ENCODE assay signal across 18 cellular contexts in the genomic region with DNA sequence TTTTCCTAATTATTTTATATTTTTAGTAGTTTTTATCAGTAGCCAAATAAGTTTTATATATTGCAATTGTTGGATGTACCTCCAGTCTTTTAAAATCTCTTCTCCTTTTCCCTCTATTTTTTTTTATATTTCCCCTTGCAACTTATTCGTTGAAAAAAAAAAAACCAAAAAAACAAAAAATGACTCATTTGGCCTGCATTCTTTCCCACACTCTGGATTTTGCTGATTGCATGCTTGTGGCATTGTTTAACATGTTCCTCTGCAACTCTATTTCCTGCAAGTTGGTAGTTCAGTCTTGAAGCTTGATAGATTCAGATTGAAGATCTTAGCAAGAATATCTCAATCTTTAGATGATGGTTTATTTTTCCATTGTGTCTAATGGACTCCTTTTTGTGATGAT.
DNase-seq lines count a peak whose midpoint lies in the region; ATAC-seq and TF ChIP-seq lines count a peak whose summit lies in the region.
"Had no signal": no experiment of that assay in that cellular context is flagged by ENCODE, and none has a peak within 500 bp of the region (broad histone marks: within the 10 kb centered on the region; RNA-seq: fewer than 3 reads in every experiment).

No MANE protein-coding gene starts in this region.

- no peak overlapping the region for H3K27ac Mint-ChIP-seq in natural killer cell
- H3K27ac Mint-ChIP-seq: brain; CD4-positive, alpha-beta memory T cell; stimulated activated naive CD8-positive, alpha-beta T cell treated with anti-CD3 and anti-CD28 coated beads, Interleukin-15, Interleukin-2, amounts not matched to agents 100 ng/mL and 50 ng/mL, for 24 hours had no signal

- POLR2A ChIA-PET in PC-9 (lab: Charles Lee; ENCODE audit: unreplicated experiment), result interaction anchor here (0.6 kb wide), 1 partner anchor 19 kb away, joined by 4 read pairs; no protein-coding TSS in a partner anchor

- no peak for TF ChIP-seq EP300 in stomach (IDR thresholded peaks at IDR 0.05)

- TF ChIP-seq CTCF in AG10803 (conservative IDR thresholded peaks at IDR 0.05; ENCODE audit: low read length) (no peak), PC-9 (conservative IDR thresholded peaks at IDR 0.05) (no peak), stomach (IDR thresholded peaks at IDR 0.05) (no peak), natural killer cell (IDR thresholded peaks at IDR 0.05) (no peak)

- H3K27ac ChIP-seq in PC-9 (peak overlapping the region; percentile 78), mesendoderm (ENCODE audit: low read depth, low read length) (no peak overlapping the region), stomach (no peak overlapping the region)
- H3K27ac ChIP-seq: WERI-Rb-1 had no signal

- no peaks in the 10 kb centered on the region for H3K79me1 ChIP-seq in mesendoderm (ENCODE audit: low read length)

- H3K4me3 ChIP-seq in AG10803 (ENCODE audit: low read length), result no peak overlapping the region
- no peak overlapping the region for H3K4me3 ChIP-seq in PC-9
- no peak overlapping the region for H3K4me3 ChIP-seq in mesendoderm (ENCODE audit: low read length)
- no peak overlapping the region for H3K4me3 ChIP-seq in stomach

- no peak overlapping the region for H4K8ac ChIP-seq in mesendoderm (ENCODE audit: low read depth, low read length)

- H4K20me1 ChIP-seq in PC-9 (ENCODE audit: insufficient read depth), result no peaks in the 10 kb centered on the region

- TF ChIP-seq POLR2A in stomach (IDR thresholded peaks at IDR 0.05), result no peak

- H3K4ac ChIP-seq in mesendoderm (ENCODE audit: low read depth, low read length), result no peak overlapping the region

- H2BK15ac ChIP-seq in mesendoderm (replicated peaks; ENCODE audit: low read depth), result no peak overlapping the region

- no peak overlapping the region for H2AK5ac ChIP-seq in mesendoderm (ENCODE audit: low read length)

- H3K9me3 Mint-ChIP-seq in natural killer cell, result peaks cover 0 to 4% of the 10 kb centered on the region in 2 donors
- H3K9me3 Mint-ChIP-seq: brain had no signal

- no peaks in the 10 kb centered on the region for H3K79me2 ChIP-seq in PC-9 (ENCODE audit: low read depth)
- no peaks in the 10 kb centered on the region for H3K79me2 ChIP-seq in mesendoderm (ENCODE audit: control insufficient read depth, insufficient read depth, low read length)

- peak overlapping the region; percentile 36; the same call in 1 of the 2 replicates for H3K4me2 ChIP-seq in PC-9
- no peak overlapping the region for H3K4me2 ChIP-seq in mesendoderm (ENCODE audit: low read length)

- no peak overlapping the region for H3K56ac ChIP-seq in mesendoderm (ENCODE audit: low read length)

- no peaks in the 10 kb centered on the region for H3K36me3 Mint-ChIP-seq in natural killer cell
- H3K36me3 Mint-ChIP-seq: brain; CD4-positive, alpha-beta memory T cell had no signal

- BruUV-seq in PC-9 (replicated peaks; lab: Mats Ljungman, UMichigan), result no TSS peak

- DNase-seq in AG10803 (ENCODE audit: low read depth) (peak; percentile 94), PC-9 (peak; percentile 26 to 82), dermis microvascular lymphatic vessel endothelial cell (ENCODE audit: low read depth in 2 of 2) (peak; percentile 57 to 89), mesendoderm (peak; percentile 64), stomach (no peak), NK-92 (lab: John Stamatoyannopoulos, UW; ENCODE audit: unreplicated experiment) (no peak), natural killer cell (no peak)
- DNase-seq in activated effector memory CD4-positive, alpha-beta T cell treated with anti-CD3 and anti-CD28 coated beads, Interleukin-2, amount 50 U/mL, for 16 hours, result no peak
- DNase-seq: CD4-positive, alpha-beta memory T cell; NCI-H1092 treated with DMSO at 0.1 percent for 48 hours; NCI-H510A; nucleus accumbens; SHP77 treated with DMSO at 0.1 percent for 48 hours; stimulated activated CD4-positive, alpha-beta T cell treated with anti-CD3 and anti-CD28 coated beads, Interleukin-2, amount 100 ng/mL, for 24 hours; WERI-Rb-1 had no signal

- H3K18ac ChIP-seq in mesendoderm (ENCODE audit: low read length), result no peak overlapping the region

- no peaks in the 10 kb centered on the region for H3K27me3 ChIP-seq in PC-9 (ENCODE audit: insufficient read depth, low read depth)
- no peaks in the 10 kb centered on the region for H3K27me3 ChIP-seq in mesendoderm (ENCODE audit: insufficient read depth, low read length, poor library complexity)
- H3K27me3 ChIP-seq in stomach, result no peaks in the 10 kb centered on the region

- H3K27me3 Mint-ChIP-seq in natural killer cell (ENCODE audit: low read depth in 2 of 2), result no peaks in the 10 kb centered on the region

- intact Hi-C loops in PC-9 (cut with micrococcal nuclease; ENCODE audit: unreplicated experiment), result loop anchor here (1.0 kb wide), 1 partner anchor 33 kb away; no protein-coding TSS in a partner anchor
- intact Hi-C loops in stomach (cut with DNase I; ENCODE audit: low total_unique reads), result no loop called here
- intact Hi-C loops in natural killer cell (cut with micrococcal nuclease), result no loop called here

- H3K9ac ChIP-seq in mesendoderm (ENCODE audit: low read length), result no peak overlapping the region

- H2BK120ac ChIP-seq in mesendoderm (ENCODE audit: low read depth, low read length), result no peak overlapping the region

- no peak for ATAC-seq in natural killer cell
- ATAC-seq: esophagus mucosa had no signal

- H3K23ac ChIP-seq in mesendoderm (ENCODE audit: low read length), result no peak overlapping the region

- H3F3A ChIP-seq in PC-9 (ENCODE audit: insufficient read depth, low read depth), result peaks cover 21% of the 10 kb centered on the region

- peaks cover 21% of the 10 kb centered on the region for H3K9me3 ChIP-seq in PC-9 (ENCODE audit: insufficient read depth, low read depth)
- no peaks in the 10 kb centered on the region for H3K9me3 ChIP-seq in stomach

- no peak overlapping the region for H2BK5ac ChIP-seq in mesendoderm (ENCODE audit: low read length)

- no peak overlapping the region for H2AFZ ChIP-seq in PC-9

- no CpG with 5 or more reads among the region's 1 CpG for WGBS in mesendoderm (ENCODE audit: extremely low coverage, insufficient coverage, low lambda C conversion rate)
- 24 to 75% (median 58%) methylated on average over 1 of the region's 1 CpG for WGBS in stomach, 5 donors

- no peaks in the 10 kb centered on the region for H3K9me2 ChIP-seq in PC-9 (ENCODE audit: insufficient read depth)

- no peak overlapping the region for H4K5ac ChIP-seq in mesendoderm (ENCODE audit: low read length)

- H3K4me1 ChIP-seq in PC-9 (replicated peaks; ENCODE audit: insufficient read depth) (peaks cover 37% of the 10 kb centered on the region), mesendoderm (ENCODE audit: control insufficient read depth, low read depth, low read length) (no peaks in the 10 kb centered on the region), stomach (no peaks in the 10 kb centered on the region)

- CTCF ChIA-PET in PC-9 (lab: Charles Lee), result interaction anchor here (0.7 kb wide), 1 partner anchor 20 kb away, joined by 4 read pairs; no protein-coding TSS in a partner anchor

- H3K36me3 ChIP-seq in PC-9 (ENCODE audit: low read depth) (no peaks in the 10 kb centered on the region), mesendoderm (ENCODE audit: control insufficient read depth, insufficient read depth, low read length) (no peaks in the 10 kb centered on the region), stomach (no peaks in the 10 kb centered on the region)
- H3K36me3 ChIP-seq: WERI-Rb-1 had no signal

- no peaks in the 10 kb centered on the region for H3K4me1 Mint-ChIP-seq in natural killer cell
- H3K4me1 Mint-ChIP-seq: CD4-positive, alpha-beta memory T cell had no signal

- H3K4me3 Mint-ChIP-seq in natural killer cell, result no peak overlapping the region
- H3K4me3 Mint-ChIP-seq: brain; stimulated activated naive CD8-positive, alpha-beta T cell treated with anti-CD3 and anti-CD28 coated beads, Interleukin-15, Interleukin-2, amounts not matched to agents 100 ng/mL and 50 ng/mL, for 24 hours had no signal

Comparison
In these comparisons a context has a peak if more than half of its experiments do, and no peak if none do; other contexts are left out.
1. DNase-seq: peak in AG10803 (single experiment), PC-9 (2 of 2), dermis microvascular lymphatic vessel endothelial cell (2 of 2) and mesendoderm (single experiment); none in stomach (single experiment), NK-92 (single experiment), activated effector memory CD4-positive, alpha-beta T cell treated with anti-CD3 and anti-CD28 coated beads, Interleukin-2, amount 50 U/mL, for 16 hours (single experiment) and natural killer cell (single experiment).